In genomic region chr17:31477417-31478055, GRCh38 we compare ENCODE assay signal across 1 cellular context.
A peak's percentile ranks its signal among the peaks of the same experiment; 100 is the strongest.
TF ChIP-seq lines count a peak whose summit lies in the region.

No MANE protein-coding gene starts in this region.

TF ChIP-seq in HepG2, 621 proteins besides CTCF, POLR2A, EP300 and RAD21 (continued from another document):
- no peak for TF ChIP-seq PAXIP1 (CRISPR knock-in tag; conservative IDR thresholded peaks at IDR 0.05)
- TF ChIP-seq ZNF816 (CRISPR knock-in tag; IDR thresholded peaks at IDR 0.05; ENCODE audit: borderline replicate concordance) = no peak
- TF ChIP-seq ZNF646 (CRISPR knock-in tag; IDR thresholded peaks at IDR 0.05) = no peak
- TF ChIP-seq ZBTB33 (CRISPR knock-in tag; IDR thresholded peaks at IDR 0.05) = peak; percentile 56
- TF ChIP-seq ZNF782 (CRISPR knock-in tag; IDR thresholded peaks at IDR 0.05; ENCODE audit: borderline replicate concordance) = no peak
- no peak for TF ChIP-seq ZFP1 (CRISPR knock-in tag; IDR thresholded peaks at IDR 0.05)
